8 cellular contexts compared by ENCODE assay signal in genomic region chr6:139323511-139324445, GRCh38. TPM values are rescaled to one million over a fixed set of nuclear protein-coding genes. Genes with fewer than 3 reads are reported as not detected.
A peak's percentile ranks its signal among the peaks of the same experiment; 100 is the strongest.
DNase-seq lines count a peak whose midpoint lies in the region; ATAC-seq lines count a peak whose summit lies in the region.

No MANE protein-coding gene starts in this region.

- peak overlapping the region; percentile 86 for H3K4me3 Mint-ChIP-seq in T-helper 17 cell

- H3K4me1 Mint-ChIP-seq in T-helper 17 cell = peaks cover 21% of the 10 kb centered on the region

- peak overlapping the region; percentile 96 for H3K27ac Mint-ChIP-seq in T-helper 17 cell

- no peaks in the 10 kb centered on the region for H3K9me3 ChIP-seq in T-helper 17 cell (ENCODE audit: control insufficient read depth, low read length, poor library complexity, severe bottlenecking)

- ATAC-seq in GM18870 (IDR thresholded peaks at IDR 0.05; ENCODE audit: unreplicated experiment) (peak; percentile 36), HG03280 (IDR thresholded peaks at IDR 0.05; ENCODE audit: unreplicated experiment) (peak; percentile 46), T-helper 17 cell (peak; percentile 89)

- H3K27me3 Mint-ChIP-seq in T-helper 17 cell = no peaks in the 10 kb centered on the region

- H3K36me3 Mint-ChIP-seq in T-helper 17 cell (ENCODE audit: low read depth) = peaks cover 3% of the 10 kb centered on the region

- DNase-seq in T-helper 17 cell (peak; percentile 42 to 65 (median 57)), amniotic epithelial cell (ENCODE audit: low read depth) (peak; percentile 68), iPS-NIHi7 (ENCODE audit: extremely low spot score) (peak; percentile 49), NCI-H82 treated with DMSO at 0.1 percent for 48 hours (lab: John Stamatoyannopoulos, UW; ENCODE audit: unreplicated experiment) (no peak), occipital lobe (lab: John Stamatoyannopoulos, UW) (no peak)
- DNase-seq in stimulated activated CD4-positive, alpha-beta T cell treated with anti-CD3 and anti-CD28 coated beads, Interleukin-1b, Interleukin-23, amount 100 ng/mL, for 1 hour (ENCODE audit: low read depth in 2 of 2) = peak; percentile 42 to 46

RNA-seq across cellular contexts. Expression of gene TXLNB, which starts 32.0 kb away (rescaled TPM):
- total RNA-seq in T-helper 17 cell = under 1 TPM; 0.42 to 0.52 TPM
- 0.62 TPM for total RNA-seq in occipital lobe

RNA-seq across cellular contexts. Expression of gene CITED2, which starts 50.7 kb away (rescaled TPM):
- total RNA-seq in T-helper 17 cell (100 to 1,000 TPM; 156 to 170 TPM), occipital lobe (33.1 TPM)

Comparison
In these comparisons a context has a peak if more than half of its experiments do, and no peak if none do; other contexts are left out.
1. ATAC-seq: peak in every context shown above with its lines; median percentile 89 in T-helper 17 cell; 46 in HG03280; 36 in GM18870.
2. DNase-seq: peak in T-helper 17 cell (3 of 3), amniotic epithelial cell (single experiment), iPS-NIHi7 (single experiment) and stimulated activated CD4-positive, alpha-beta T cell treated with anti-CD3 and anti-CD28 coated beads, Interleukin-1b, Interleukin-23, amount 100 ng/mL, for 1 hour (2 of 2); none in NCI-H82 treated with DMSO at 0.1 percent for 48 hours (single experiment) and occipital lobe (single experiment).